12 cellular contexts compared by ENCODE assay signal in the genomic region with DNA sequence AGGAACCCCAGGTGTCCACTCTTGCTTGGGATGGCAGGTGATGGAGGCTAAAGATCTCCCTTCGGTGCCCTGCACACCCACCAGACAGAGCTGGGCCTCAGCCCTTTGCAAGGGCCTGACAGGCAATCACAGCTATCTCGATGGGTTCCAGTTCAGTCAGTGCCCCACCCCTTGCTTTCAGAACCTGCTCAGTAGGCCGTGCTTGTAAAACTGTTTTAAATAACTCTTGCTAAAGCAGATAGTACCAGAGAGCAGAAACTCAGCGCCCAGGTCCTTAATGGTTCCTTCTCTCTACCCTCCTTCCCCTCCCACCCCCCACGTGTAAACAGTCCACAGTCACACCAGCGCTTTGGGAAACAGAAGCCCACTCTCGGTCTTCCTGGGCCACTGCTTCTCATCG. TPM values are rescaled to one million over a fixed set of nuclear protein-coding genes. Genes with fewer than 3 reads are reported as not detected.
A peak's percentile ranks its signal among the peaks of the same experiment; 100 is the strongest.
DNase-seq lines count a peak whose midpoint lies in the region; ATAC-seq and TF ChIP-seq lines count a peak whose summit lies in the region.
"Had no signal": no experiment of that assay in that cellular context is flagged by ENCODE, and none has a peak within 500 bp of the region (broad histone marks: within the 10 kb centered on the region; RNA-seq: fewer than 3 reads in every experiment).

No MANE protein-coding gene starts in this region.

- no peak for DNase-seq in activated naive CD4-positive, alpha-beta T cell treated with anti-CD3 and anti-CD28 coated beads for 36 hours
- no peak for DNase-seq in activated naive CD4-positive, alpha-beta T cell treated with anti-CD3 and anti-CD28 coated beads, Interleukin-2, amount 50 U/mL, for 16 hours
- DNase-seq in activated CD8-positive, alpha-beta T cell treated with anti-CD3 and anti-CD28 coated beads, Interleukin-2, amount 10 ng/mL, durations not matched to agents 7 days and 5 days, result no peak
- DNase-seq in memory B cell (ENCODE audit: low spot score in 2 of 2), result no peak
- DNase-seq in thyroid gland, result peak; percentile 76 to 78
- DNase-seq in CD14-positive monocyte (ENCODE audit: low spot score), result no peak
- DNase-seq in T1000 (lab: John Stamatoyannopoulos, UW), result no peak
- DNase-seq: activated effector memory CD4-positive, alpha-beta T cell treated with anti-CD3 and anti-CD28 coated beads, Interleukin-2, amount 50 U/mL, for 16 hours; left ventricle myocardium superior; NCI-H1105 treated with DMSO at 0.1 percent for 48 hours; ovary had no signal

- H3K4me3 ChIP-seq in thyroid gland (replicated peaks in 1 of 3), result no peak overlapping the region
- H3K4me3 ChIP-seq: ovary had no signal

- intact Hi-C loops in activated naive CD4-positive, alpha-beta T cell treated with anti-CD3 and anti-CD28 coated beads for 36 hours (cut with micrococcal nuclease), result no loop called here
- intact Hi-C loops in thyroid gland (cut with DNase I), result loop anchor here (10.0 kb wide), 1 partner anchor 62 kb away; no protein-coding TSS in a partner anchor
- intact Hi-C loops in CD14-positive monocyte (cut with micrococcal nuclease), result no loop called here

- H3K36me3 ChIP-seq in thyroid gland, result no peaks in the 10 kb centered on the region
- H3K36me3 ChIP-seq: ovary had no signal

- H3K4me1 Mint-ChIP-seq in activated naive CD4-positive, alpha-beta T cell treated with anti-CD3 and anti-CD28 coated beads for 36 hours (ENCODE audit: low read depth), result peaks cover 21% of the 10 kb centered on the region
- H3K4me1 Mint-ChIP-seq in activated CD8-positive, alpha-beta T cell treated with anti-CD3 and anti-CD28 coated beads, Interleukin-2, amount 10 ng/mL, durations not matched to agents 7 days and 5 days (ENCODE audit: low read depth), result peaks cover 30% of the 10 kb centered on the region
- H3K4me1 Mint-ChIP-seq in memory B cell (peaks cover 4% of the 10 kb centered on the region), CD14-positive monocyte (peaks cover 9% of the 10 kb centered on the region)

- TF ChIP-seq CTCF in thyroid gland (IDR thresholded peaks at IDR 0.05) (no peak), CD14-positive monocyte (IDR thresholded peaks at IDR 0.05) (no peak)

- H3K9me3 Mint-ChIP-seq in activated naive CD4-positive, alpha-beta T cell treated with anti-CD3 and anti-CD28 coated beads for 36 hours, result no peaks in the 10 kb centered on the region
- no peaks in the 10 kb centered on the region for H3K9me3 Mint-ChIP-seq in activated CD8-positive, alpha-beta T cell treated with anti-CD3 and anti-CD28 coated beads, Interleukin-2, amount 10 ng/mL, durations not matched to agents 7 days and 5 days (ENCODE audit: insufficient read depth)
- H3K9me3 Mint-ChIP-seq in memory B cell (no peaks in the 10 kb centered on the region), CD14-positive monocyte (peaks cover 0 to 2% (median 0%) of the 10 kb centered on the region in 7 donors)

- no peak for ATAC-seq in activated CD8-positive, alpha-beta T cell treated with anti-CD3 and anti-CD28 coated beads, Interleukin-2, amount 10 ng/mL, durations not matched to agents 7 days and 5 days
- ATAC-seq in memory B cell (ENCODE audit: low read depth) (no peak), HG02938 (IDR thresholded peaks at IDR 0.05; ENCODE audit: unreplicated experiment) (no peak)

- CTCF ChIA-PET in activated naive CD4-positive, alpha-beta T cell treated with anti-CD3 and anti-CD28 coated beads for 36 hours (lab: Charles Lee), result interaction anchor here (0.6 to 3.0 kb wide), 15 partner anchors 9 to 445 kb away, joined by 3 to 18 read pairs (median 7); a partner anchor contains a TSS
- CTCF ChIA-PET in activated CD8-positive, alpha-beta T cell treated with anti-CD3 and anti-CD28 coated beads, Interleukin-2, amount 10 ng/mL, durations not matched to agents 7 days and 5 days (lab: Charles Lee), result interaction anchor here (1.1 to 2.8 kb wide), 21 partner anchors 8 to 758 kb away, joined by 3 to 26 read pairs (median 12); a partner anchor contains a TSS

- no peaks in the 10 kb centered on the region for H3K27me3 ChIP-seq in thyroid gland
- H3K27me3 ChIP-seq: ovary had no signal

- peak overlapping the region; percentile 65 for H3K4me3 Mint-ChIP-seq in activated naive CD4-positive, alpha-beta T cell treated with anti-CD3 and anti-CD28 coated beads for 36 hours
- peak overlapping the region; percentile 65 for H3K4me3 Mint-ChIP-seq in activated CD8-positive, alpha-beta T cell treated with anti-CD3 and anti-CD28 coated beads, Interleukin-2, amount 10 ng/mL, durations not matched to agents 7 days and 5 days
- H3K4me3 Mint-ChIP-seq in memory B cell, result peak overlapping the region; percentile 65
- no peak overlapping the region for H3K4me3 Mint-ChIP-seq in CD14-positive monocyte

- no peaks in the 10 kb centered on the region for H3K9me3 ChIP-seq in thyroid gland
- H3K9me3 ChIP-seq: ovary had no signal

- no peak overlapping the region for H3K27ac Mint-ChIP-seq in activated naive CD4-positive, alpha-beta T cell treated with anti-CD3 and anti-CD28 coated beads for 36 hours
- no peak overlapping the region for H3K27ac Mint-ChIP-seq in activated CD8-positive, alpha-beta T cell treated with anti-CD3 and anti-CD28 coated beads, Interleukin-2, amount 10 ng/mL, durations not matched to agents 7 days and 5 days
- no peak overlapping the region for H3K27ac Mint-ChIP-seq in memory B cell
- H3K27ac Mint-ChIP-seq in CD14-positive monocyte, result peak overlapping the region in 1 of 7 donors; percentile 3

- H3K4me1 ChIP-seq in thyroid gland, result peaks cover 51 to 66% of the 10 kb centered on the region in 2 donors

- peak in 1 of 2 donors; percentile 56 for TF ChIP-seq POLR2A in thyroid gland (IDR thresholded peaks at IDR 0.05)

- 40 to 50% methylated on average over 7 to 8 of the region's 8 CpGs for WGBS in thyroid gland, 2 donors

- POLR2A ChIA-PET in activated CD8-positive, alpha-beta T cell treated with anti-CD3 and anti-CD28 coated beads, Interleukin-2, amount 10 ng/mL, durations not matched to agents 7 days and 5 days (lab: Charles Lee), result interaction anchor here (0.8 kb wide), 1 partner anchor 53 kb away, joined by 4 read pairs; a partner anchor contains a TSS

- H3K36me3 Mint-ChIP-seq in activated naive CD4-positive, alpha-beta T cell treated with anti-CD3 and anti-CD28 coated beads for 36 hours (ENCODE audit: low read depth), result no peaks in the 10 kb centered on the region
- no peaks in the 10 kb centered on the region for H3K36me3 Mint-ChIP-seq in activated CD8-positive, alpha-beta T cell treated with anti-CD3 and anti-CD28 coated beads, Interleukin-2, amount 10 ng/mL, durations not matched to agents 7 days and 5 days (ENCODE audit: low read depth)
- H3K36me3 Mint-ChIP-seq in memory B cell (no peaks in the 10 kb centered on the region), CD14-positive monocyte (no peaks in the 10 kb centered on the region)

- H3K27ac ChIP-seq in thyroid gland, result peak overlapping the region; percentile 80 to 89 (median 86)
- H3K27ac ChIP-seq: ovary had no signal

- H3K27me3 Mint-ChIP-seq in activated naive CD4-positive, alpha-beta T cell treated with anti-CD3 and anti-CD28 coated beads for 36 hours (ENCODE audit: low read depth), result no peaks in the 10 kb centered on the region
- H3K27me3 Mint-ChIP-seq in activated CD8-positive, alpha-beta T cell treated with anti-CD3 and anti-CD28 coated beads, Interleukin-2, amount 10 ng/mL, durations not matched to agents 7 days and 5 days (ENCODE audit: low read depth), result no peaks in the 10 kb centered on the region
- H3K27me3 Mint-ChIP-seq in memory B cell (peaks cover 16% of the 10 kb centered on the region), CD14-positive monocyte (ENCODE audit: low read depth in 3 of 3) (peaks cover 10 to 25% (median 13%) of the 10 kb centered on the region in 3 donors)

RNA-seq across cellular contexts. Expression of a gene that starts 39.2 kb away (rescaled TPM):
- under 1 TPM; 0.12 to 0.14 TPM for total RNA-seq in activated naive CD4-positive, alpha-beta T cell treated with anti-CD3 and anti-CD28 coated beads for 36 hours
- under 1 TPM in 1 of 2 experiments, not detected in 1; 0.03 TPM for total RNA-seq in activated CD8-positive, alpha-beta T cell treated with anti-CD3 and anti-CD28 coated beads, Interleukin-2, amount 10 ng/mL, durations not matched to agents 7 days and 5 days
- total RNA-seq in thyroid gland, result 10 to 100 TPM; 14.8 to 34.3 (median 30.6) TPM
- polyA plus RNA-seq in CD14-positive monocyte, result not detected

RNA-seq across cellular contexts. Expression of a gene that starts 52.9 kb away (rescaled TPM):
- 10 to 100 TPM; 67.3 to 68.5 TPM for total RNA-seq in activated naive CD4-positive, alpha-beta T cell treated with anti-CD3 and anti-CD28 coated beads for 36 hours
- total RNA-seq in activated CD8-positive, alpha-beta T cell treated with anti-CD3 and anti-CD28 coated beads, Interleukin-2, amount 10 ng/mL, durations not matched to agents 7 days and 5 days, result 10 to 100 TPM; 44.1 TPM
- total RNA-seq in thyroid gland, result 100 to 1,000 TPM in 1 of 4 donors, 10 to 100 TPM in 3; 52.0 to 131 (median 72.2) TPM
- polyA plus RNA-seq in CD14-positive monocyte, result 10 to 100 TPM; 13.1 to 16.6 TPM

Comparison
In these comparisons a context has a peak if more than half of its experiments do, and no peak if none do; other contexts are left out.
1. DNase-seq: peak in thyroid gland (2 of 2); none in activated naive CD4-positive, alpha-beta T cell treated with anti-CD3 and anti-CD28 coated beads for 36 hours (single experiment), activated naive CD4-positive, alpha-beta T cell treated with anti-CD3 and anti-CD28 coated beads, Interleukin-2, amount 50 U/mL, for 16 hours (single experiment), activated CD8-positive, alpha-beta T cell treated with anti-CD3 and anti-CD28 coated beads, Interleukin-2, amount 10 ng/mL, durations not matched to agents 7 days and 5 days (single experiment), memory B cell (0 of 2), CD14-positive monocyte (single experiment) and T1000 (single experiment).
2. H3K4me3 Mint-ChIP-seq: peak in activated naive CD4-positive, alpha-beta T cell treated with anti-CD3 and anti-CD28 coated beads for 36 hours (single experiment), activated CD8-positive, alpha-beta T cell treated with anti-CD3 and anti-CD28 coated beads, Interleukin-2, amount 10 ng/mL, durations not matched to agents 7 days and 5 days (single experiment) and memory B cell (single experiment); none in CD14-positive monocyte (0 of 2).
3. RNA of a gene that starts 39.2 kb away (total RNA-seq): 14.8 to 34.3 TPM in thyroid gland; 0.12 to 0.14 TPM in activated naive CD4-positive, alpha-beta T cell treated with anti-CD3 and anti-CD28 coated beads for 36 hours and 0.03 TPM in activated CD8-positive, alpha-beta T cell treated with anti-CD3 and anti-CD28 coated beads, Interleukin-2, amount 10 ng/mL, durations not matched to agents 7 days and 5 days; every median in the first group is over 10 times any median in the second.